Comparison of ENCODE assay signal across 1 cellular context in the genomic region with DNA sequence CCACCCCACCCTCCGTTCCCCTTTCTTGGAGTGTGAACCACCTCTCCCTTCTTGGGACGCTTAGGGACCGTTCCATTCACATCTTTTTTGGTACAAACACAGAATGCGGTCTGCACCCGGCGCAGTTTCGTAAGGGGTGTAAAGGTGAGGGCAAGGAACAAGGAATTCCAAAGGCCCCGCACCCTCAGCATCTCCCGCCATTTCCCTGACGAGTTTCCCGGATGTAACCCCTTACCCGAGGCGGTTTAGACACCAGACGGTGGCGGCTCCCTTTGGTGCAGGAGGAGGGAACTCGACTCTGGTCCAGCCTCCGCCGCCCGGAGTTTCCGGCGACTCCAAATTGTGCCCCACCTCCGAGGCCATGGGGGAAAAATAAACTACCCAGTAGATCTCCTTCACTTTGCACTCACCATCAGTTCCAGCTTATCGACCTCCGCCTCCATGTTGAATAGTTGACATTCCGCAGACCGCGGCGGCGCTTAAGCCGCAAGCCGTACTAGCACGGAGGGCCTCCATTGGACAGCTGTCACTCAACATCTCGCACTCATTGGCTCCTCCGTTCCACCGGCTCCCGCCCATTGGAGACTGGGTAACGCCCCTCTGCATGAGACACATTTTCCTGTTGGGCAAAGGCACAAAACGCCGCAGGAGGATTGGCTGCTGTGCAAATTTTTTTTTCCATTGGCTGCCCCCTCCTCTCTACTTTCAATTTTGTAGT.
TF ChIP-seq lines count a peak whose summit lies in the region.

A gene with protein sequence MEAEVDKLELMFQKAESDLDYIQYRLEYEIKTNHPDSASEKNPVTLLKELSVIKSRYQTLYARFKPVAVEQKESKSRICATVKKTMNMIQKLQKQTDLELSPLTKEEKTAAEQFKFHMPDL (minus strand): TSS at position 466 of the 718 bp plus-strand sequence. CDS start 23 bp downstream, at position 443.

TF ChIP-seq in SK-N-SH, 30 proteins besides CTCF, POLR2A, EP300 and RAD21 (continued from another document):
- TF ChIP-seq, protein P1, sequence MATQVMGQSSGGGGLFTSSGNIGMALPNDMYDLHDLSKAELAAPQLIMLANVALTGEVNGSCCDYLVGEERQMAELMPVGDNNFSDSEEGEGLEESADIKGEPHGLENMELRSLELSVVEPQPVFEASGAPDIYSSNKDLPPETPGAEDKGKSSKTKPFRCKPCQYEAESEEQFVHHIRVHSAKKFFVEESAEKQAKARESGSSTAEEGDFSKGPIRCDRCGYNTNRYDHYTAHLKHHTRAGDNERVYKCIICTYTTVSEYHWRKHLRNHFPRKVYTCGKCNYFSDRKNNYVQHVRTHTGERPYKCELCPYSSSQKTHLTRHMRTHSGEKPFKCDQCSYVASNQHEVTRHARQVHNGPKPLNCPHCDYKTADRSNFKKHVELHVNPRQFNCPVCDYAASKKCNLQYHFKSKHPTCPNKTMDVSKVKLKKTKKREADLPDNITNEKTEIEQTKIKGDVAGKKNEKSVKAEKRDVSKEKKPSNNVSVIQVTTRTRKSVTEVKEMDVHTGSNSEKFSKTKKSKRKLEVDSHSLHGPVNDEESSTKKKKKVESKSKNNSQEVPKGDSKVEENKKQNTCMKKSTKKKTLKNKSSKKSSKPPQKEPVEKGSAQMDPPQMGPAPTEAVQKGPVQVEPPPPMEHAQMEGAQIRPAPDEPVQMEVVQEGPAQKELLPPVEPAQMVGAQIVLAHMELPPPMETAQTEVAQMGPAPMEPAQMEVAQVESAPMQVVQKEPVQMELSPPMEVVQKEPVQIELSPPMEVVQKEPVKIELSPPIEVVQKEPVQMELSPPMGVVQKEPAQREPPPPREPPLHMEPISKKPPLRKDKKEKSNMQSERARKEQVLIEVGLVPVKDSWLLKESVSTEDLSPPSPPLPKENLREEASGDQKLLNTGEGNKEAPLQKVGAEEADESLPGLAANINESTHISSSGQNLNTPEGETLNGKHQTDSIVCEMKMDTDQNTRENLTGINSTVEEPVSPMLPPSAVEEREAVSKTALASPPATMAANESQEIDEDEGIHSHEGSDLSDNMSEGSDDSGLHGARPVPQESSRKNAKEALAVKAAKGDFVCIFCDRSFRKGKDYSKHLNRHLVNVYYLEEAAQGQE (IDR thresholded peaks at IDR 0.05; ENCODE audit: low read depth, low read length): 0 out of 2 replicates have a peak, but pooled peaks have one; percentile 37
- TF ChIP-seq CHD2 (IDR thresholded peaks at IDR 0.05; ENCODE audit: low read length, partially characterized antibody): peak; percentile 95
- TF ChIP-seq MAX (IDR thresholded peaks at IDR 0.05; ENCODE audit: low read depth): peak; percentile 58
- peak; percentile 54; the same call in 1 of the 2 replicates for TF ChIP-seq POLR2AphosphoS5 (IDR thresholded peaks at IDR 0.05; ENCODE audit: low read depth, low read length)
- TF ChIP-seq RXRA (IDR thresholded peaks at IDR 0.05; ENCODE audit: borderline replicate concordance, low read depth): peak; percentile 16; the same call in 1 of the 2 replicates
- TF ChIP-seq FOXJ3 (CRISPR knock-in tag; IDR thresholded peaks at IDR 0.05): no peak
- TF ChIP-seq JUND (IDR thresholded peaks at IDR 0.05): no peak
- 0 out of 2 replicates have a peak, but pooled peaks have one; percentile 54 for TF ChIP-seq ZBTB33 (IDR thresholded peaks at IDR 0.05; ENCODE audit: borderline replicate concordance, low read depth)
- TF ChIP-seq, protein P2, sequence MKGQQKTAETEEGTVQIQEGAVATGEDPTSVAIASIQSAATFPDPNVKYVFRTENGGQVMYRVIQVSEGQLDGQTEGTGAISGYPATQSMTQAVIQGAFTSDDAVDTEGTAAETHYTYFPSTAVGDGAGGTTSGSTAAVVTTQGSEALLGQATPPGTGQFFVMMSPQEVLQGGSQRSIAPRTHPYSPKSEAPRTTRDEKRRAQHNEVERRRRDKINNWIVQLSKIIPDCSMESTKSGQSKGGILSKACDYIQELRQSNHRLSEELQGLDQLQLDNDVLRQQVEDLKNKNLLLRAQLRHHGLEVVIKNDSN (IDR thresholded peaks at IDR 0.05; ENCODE audit: borderline replicate concordance, low read depth): no peak
- peak; percentile 97 for TF ChIP-seq TEAD4 (IDR thresholded peaks at IDR 0.05; ENCODE audit: borderline replicate concordance, insufficient read depth)
- no peak for TF ChIP-seq GATA2 (CRISPR knock-in tag; IDR thresholded peaks at IDR 0.05)
- no peak for TF ChIP-seq RCOR1 (IDR thresholded peaks at IDR 0.05; ENCODE audit: low read length)
- TF ChIP-seq GABPA (IDR thresholded peaks at IDR 0.05; ENCODE audit: low read depth): peak; percentile 57
- TF ChIP-seq YY1 (IDR thresholded peaks at IDR 0.05; ENCODE audit: low read depth): peak; percentile 94
- TF ChIP-seq FOSL2 (IDR thresholded peaks at IDR 0.05; ENCODE audit: borderline replicate concordance, low read depth): no peak
- no peak for TF ChIP-seq EZH2phosphoT487 (IDR thresholded peaks at IDR 0.05; ENCODE audit: borderline replicate concordance, low read depth)
- TF ChIP-seq NRF1 (IDR thresholded peaks at IDR 0.05; ENCODE audit: low read depth, low read length): no peak
- 0 out of 2 replicates have a peak, but pooled peaks have one; percentile 44 for TF ChIP-seq ELF1 (IDR thresholded peaks at IDR 0.05)
- TF ChIP-seq MEF2A (IDR thresholded peaks at IDR 0.05; ENCODE audit: borderline replicate concordance, low read depth): no peak
- no peak for TF ChIP-seq SMC3 (IDR thresholded peaks at IDR 0.05; ENCODE audit: low read depth, low read length)
- peak; percentile 99 for TF ChIP-seq IRF3 (IDR thresholded peaks at IDR 0.05; ENCODE audit: low read depth, low read length)
- peak; percentile 36; the same call in 1 of the 2 replicates for TF ChIP-seq FOXM1 (IDR thresholded peaks at IDR 0.05; ENCODE audit: low read depth)
